ENCODE assay signal across 1 cellular context in genomic region chr2:128273469-128274081, GRCh38.
TF ChIP-seq lines count a peak whose summit lies in the region.

No MANE protein-coding gene starts in this region.

TF ChIP-seq in H1, 55 proteins besides CTCF, POLR2A, EP300 and RAD21:
- no peak for TF ChIP-seq CHD2 (IDR thresholded peaks at IDR 0.05; ENCODE audit: low read length)
- no peak for TF ChIP-seq CEBPB (IDR thresholded peaks at IDR 0.05; ENCODE audit: low read depth, low read length)
- no peak for TF ChIP-seq EGR1 (IDR thresholded peaks at IDR 0.05; ENCODE audit: borderline replicate concordance, low read depth, low read length)
